Comparison of ENCODE assay signal across 17 cellular contexts in genomic region chr1:25620701-25621350, GRCh38. TPM values are rescaled to one million over a fixed set of nuclear protein-coding genes. Genes with fewer than 3 reads are reported as not detected.
A peak's percentile ranks its signal among the peaks of the same experiment; 100 is the strongest.
DNase-seq lines count a peak whose midpoint lies in the region; ATAC-seq and TF ChIP-seq lines count a peak whose summit lies in the region.
"Had no signal": no experiment of that assay in that cellular context is flagged by ENCODE, and none has a peak within 500 bp of the region (broad histone marks: within the 10 kb centered on the region; RNA-seq: fewer than 3 reads in every experiment).

No MANE protein-coding gene starts in this region.

- H3K4me1 Mint-ChIP-seq in activated CD4-positive, alpha-beta T cell treated with anti-CD3 and anti-CD28 coated beads for 36 hours, result peaks cover 70% of the 10 kb centered on the region
- peaks cover 39% of the 10 kb centered on the region for H3K4me1 Mint-ChIP-seq in neural crest cell

- peak overlapping the region; percentile 74 for H3K27ac Mint-ChIP-seq in activated CD4-positive, alpha-beta T cell treated with anti-CD3 and anti-CD28 coated beads for 36 hours
- H3K27ac Mint-ChIP-seq in neural crest cell (ENCODE audit: unreplicated experiment), result no peak overlapping the region
- H3K27ac Mint-ChIP-seq: neural progenitor cell had no signal

- no peak for TF ChIP-seq CTCF in OCI-LY7 (conservative IDR thresholded peaks at IDR 0.05; ENCODE audit: low read length)
- TF ChIP-seq CTCF in neural crest cell (conservative IDR thresholded peaks at IDR 0.05), result no peak
- no peak for TF ChIP-seq CTCF in tibial artery (IDR thresholded peaks at IDR 0.05)

- no TSS peak for BruUV-seq in OCI-LY7 (replicated peaks; lab: Mats Ljungman, UMichigan)

- H3K9me3 Mint-ChIP-seq in activated CD4-positive, alpha-beta T cell treated with anti-CD3 and anti-CD28 coated beads for 36 hours (ENCODE audit: low read depth), result no peaks in the 10 kb centered on the region
- no peaks in the 10 kb centered on the region for H3K9me3 Mint-ChIP-seq in neural crest cell
- H3K9me3 Mint-ChIP-seq: neural progenitor cell had no signal

- H3K4me3 ChIP-seq in OCI-LY7 (ENCODE audit: low read depth, low read length, poor library complexity, severe bottlenecking) (no peak overlapping the region), tibial artery (no peak overlapping the region)
- H3K4me3 ChIP-seq: neural progenitor cell, SK-N-MC had no signal

- H2AFZ ChIP-seq in OCI-LY7 (ENCODE audit: low read length), result no peak overlapping the region
- H2AFZ ChIP-seq: neural progenitor cell had no signal

- H3K4me1 ChIP-seq in OCI-LY7 (ENCODE audit: insufficient read depth, low read length, poor library complexity, severe bottlenecking), result peaks cover 34% of the 10 kb centered on the region
- peaks cover 0 to 47% (median 25%) of the 10 kb centered on the region in 4 donors for H3K4me1 ChIP-seq in tibial artery

- POLR2A ChIA-PET in activated CD4-positive, alpha-beta T cell treated with anti-CD3 and anti-CD28 coated beads for 36 hours (lab: Charles Lee), result interaction anchor here (0.7 to 2.5 kb wide), 3 partner anchors 22 to 176 kb away, joined by 3 to 17 read pairs (median 7); no protein-coding TSS in a partner anchor
- POLR2A ChIA-PET in OCI-LY7 (lab: Charles Lee), result no interaction called here

- peak overlapping the region; percentile 76 for H3K4me3 Mint-ChIP-seq in activated CD4-positive, alpha-beta T cell treated with anti-CD3 and anti-CD28 coated beads for 36 hours
- peak overlapping the region; percentile 91 for H3K4me3 Mint-ChIP-seq in neural crest cell

- H3K9me3 ChIP-seq in OCI-LY7 (ENCODE audit: low read length) (no peaks in the 10 kb centered on the region), tibial artery (no peaks in the 10 kb centered on the region)
- H3K9me3 ChIP-seq: stomach had no signal

- H3K9me2 ChIP-seq in OCI-LY7 (ENCODE audit: insufficient read depth, low read length), result no peaks in the 10 kb centered on the region

- H3K27me3 Mint-ChIP-seq in activated CD4-positive, alpha-beta T cell treated with anti-CD3 and anti-CD28 coated beads for 36 hours, result no peaks in the 10 kb centered on the region
- peaks cover 14% of the 10 kb centered on the region for H3K27me3 Mint-ChIP-seq in neural crest cell (ENCODE audit: low read depth)

- intact Hi-C loops in activated CD4-positive, alpha-beta T cell treated with anti-CD3 and anti-CD28 coated beads for 36 hours (cut with DNase I, micrococcal nuclease), result loop anchor here in 1 of 2 experiments (1.0 kb wide), 1 partner anchor 10 kb away; no protein-coding TSS in a partner anchor
- intact Hi-C loops in OCI-LY7 (cut with micrococcal nuclease; ENCODE audit: unreplicated experiment), result no loop called here
- intact Hi-C loops in tibial artery (cut with DNase I; ENCODE audit: low total_unique reads), result no loop called here

- H3K36me3 ChIP-seq in OCI-LY7 (ENCODE audit: insufficient read depth, low read length), result no peaks in the 10 kb centered on the region
- H3K36me3 ChIP-seq in tibial artery, result no peaks in the 10 kb centered on the region
- H3K36me3 ChIP-seq: neural progenitor cell had no signal

- H3K36me3 Mint-ChIP-seq in activated CD4-positive, alpha-beta T cell treated with anti-CD3 and anti-CD28 coated beads for 36 hours (ENCODE audit: low read depth), result peaks cover 5% of the 10 kb centered on the region
- H3K36me3 Mint-ChIP-seq in neural crest cell (ENCODE audit: low read depth), result peaks cover 3% of the 10 kb centered on the region
- H3K36me3 Mint-ChIP-seq: neural progenitor cell had no signal

- H3K79me2 ChIP-seq in OCI-LY7 (ENCODE audit: insufficient read depth, low read depth, low read length), result no peaks in the 10 kb centered on the region

- H3K4me2 ChIP-seq in OCI-LY7 (ENCODE audit: low read length), result peak overlapping the region; percentile 96
- H3K4me2 ChIP-seq: neural progenitor cell had no signal

- H4K20me1 ChIP-seq in OCI-LY7 (ENCODE audit: insufficient read depth, low read length), result no peaks in the 10 kb centered on the region

- no peak for DNase-seq in activated CD4-positive, alpha-beta T cell treated with anti-CD3 and anti-CD28 coated beads for 36 hours
- DNase-seq in activated CD4-positive, alpha-beta T cell treated with anti-CD3 and anti-CD28 coated beads, Interleukin-2, amount 50 U/mL, for 4 hours, result no peak
- DNase-seq in OCI-LY7 (ENCODE audit: low spot score), result no peak
- DNase-seq in cerebellum (ENCODE audit: low spot score), result peak; percentile 21
- no peak for DNase-seq in neural crest cell (ENCODE audit: low read depth, low spot score)
- DNase-seq in tibial artery, result no peak
- no peak for DNase-seq in AG08396 (ENCODE audit: low spot score)
- no peak for DNase-seq in D341Med (ENCODE audit: low spot score)
- DNase-seq: activated effector memory CD4-positive, alpha-beta T cell treated with Interleukin-2 at 50 U/mL for 16 hours; Calu3; left ventricle myocardium superior; NCI-H1048; NCI-H2227 treated with DMSO at 0.1 percent for 48 hours; stomach had no signal

- ATAC-seq in activated CD4-positive, alpha-beta T cell treated with anti-CD3 and anti-CD28 coated beads for 36 hours, result no peak
- ATAC-seq: HepG2, left ventricle myocardium superior had no signal

- no peaks in the 10 kb centered on the region for H3K27me3 ChIP-seq in tibial artery

- H3K27ac ChIP-seq in OCI-LY7 (ENCODE audit: low read depth, low read length, poor library complexity, severe bottlenecking) (no peak overlapping the region), tibial artery (peak overlapping the region in 1 of 2 donors; percentile 23)
- H3K27ac ChIP-seq: neural progenitor cell, SK-N-MC had no signal

- CTCF ChIA-PET in activated CD4-positive, alpha-beta T cell treated with anti-CD3 and anti-CD28 coated beads for 36 hours (lab: Charles Lee), result interaction anchor here (0.6 to 10.0 kb wide), 20 partner anchors 11 to 339 kb away, joined by 3 to 91 read pairs (median 6); no protein-coding TSS in a partner anchor
- CTCF ChIA-PET in OCI-LY7 (lab: Charles Lee; ENCODE audit: unreplicated experiment), result no interaction called here

RNA-seq across cellular contexts. Expression of gene MAN1C1, which starts 4.2 kb away (rescaled TPM):
- total RNA-seq in activated CD4-positive, alpha-beta T cell treated with anti-CD3 and anti-CD28 coated beads for 36 hours, result 10 to 100 TPM in 1 of 2 experiments, 1 to 10 TPM in 1; 10.0 to 10.1 TPM
- 2.4 and 3.0 TPM in 2 replicates for total RNA-seq in OCI-LY7 (2014; rRNA removed; shearing (Covaris generic))
- total RNA-seq in OCI-LY7 (2022) (4.6 and 4.9 TPM in 2 replicates), cerebellum (14.7 TPM), neural crest cell (19.8 and 22.6 TPM in 2 replicates)
